In the genomic region with DNA sequence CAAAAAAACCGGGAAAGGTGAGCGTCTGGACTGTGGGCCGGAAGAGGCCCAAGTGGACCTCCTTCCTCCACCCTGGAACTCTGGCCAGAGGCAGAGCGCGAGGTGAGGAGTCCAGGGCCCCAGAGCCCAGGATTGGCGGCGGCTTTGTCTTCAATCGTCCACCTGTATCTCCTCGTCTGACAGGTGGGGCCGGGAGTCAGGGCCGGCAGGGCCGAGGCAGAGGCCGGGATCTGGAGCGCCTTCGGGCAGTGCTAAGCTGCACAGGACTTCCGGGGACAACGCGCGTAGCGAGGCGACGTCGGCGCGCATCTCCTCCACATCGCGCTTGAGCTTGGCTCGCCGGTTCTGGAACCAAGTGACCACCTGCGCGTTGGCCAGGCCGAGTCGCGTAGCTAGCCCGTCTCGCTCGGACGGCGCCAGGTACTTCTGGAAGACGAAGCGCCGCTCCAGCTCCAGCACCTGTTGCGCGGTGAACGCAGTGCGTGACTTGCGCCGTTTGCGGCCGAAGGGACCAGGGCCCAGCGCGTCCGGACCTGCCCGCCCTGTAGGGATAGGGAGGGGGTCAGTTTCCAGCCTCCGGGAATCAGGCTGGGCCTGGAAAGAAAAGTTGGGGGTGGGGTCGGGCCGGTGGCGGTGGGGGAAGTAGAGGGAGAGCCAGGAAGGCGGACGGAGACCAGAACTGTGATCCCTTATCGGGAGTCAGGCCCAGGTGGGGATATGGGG, we compare ENCODE assay signal across 8 cellular contexts. TPM values are rescaled to one million over a fixed set of nuclear protein-coding genes. Genes with fewer than 3 reads are reported as not detected.
DNase-seq lines count a peak whose midpoint lies in the region; ATAC-seq and TF ChIP-seq lines count a peak whose summit lies in the region.

No MANE protein-coding gene starts in this region.

- H3K9me3 ChIP-seq in CD4-positive, alpha-beta T cell (ENCODE audit: control insufficient read depth, low read length): no peaks in the 10 kb centered on the region
- H3K9me3 ChIP-seq in colonic mucosa: no peaks in the 10 kb centered on the region
- H3K9me3 ChIP-seq in mononuclear cell (ENCODE audit: low read depth, low read length): no peaks in the 10 kb centered on the region
- no peaks in the 10 kb centered on the region for H3K9me3 ChIP-seq in aorta (ENCODE audit: control insufficient read depth, low read length)

- peak; percentile 31 for ATAC-seq in CD4-positive, alpha-beta T cell (ENCODE audit: poor library complexity)
- ATAC-seq in aorta (ENCODE audit: low FRiP score) (peak; percentile 41), HG02763 (IDR thresholded peaks at IDR 0.05; ENCODE audit: unreplicated experiment) (no peak), HG02973 (IDR thresholded peaks at IDR 0.05; ENCODE audit: unreplicated experiment) (no peak)

- WGBS in aorta, 2 donors: 2% methylated on average over 61 of the region's 61 CpGs

- peak overlapping the region in 1 of 2 donors; percentile 46 for H3K9ac ChIP-seq in colonic mucosa (ENCODE audit: low read depth in 2 of 2, low read length in 2 of 2)

- POLR2A ChIA-PET in CD4-positive, alpha-beta T cell (lab: Charles Lee): interaction anchor here (0.8 to 4.5 kb wide), 5 partner anchors 9 to 40 kb away, joined by 3 to 21 read pairs (median 3); a partner anchor contains a TSS

- H3K4me3 Mint-ChIP-seq in CD4-positive, alpha-beta T cell: peak overlapping the region; percentile 82

- H3K4me1 Mint-ChIP-seq in CD4-positive, alpha-beta T cell (ENCODE audit: low read depth): peaks cover 46% of the 10 kb centered on the region

- intact Hi-C loops in CD4-positive, alpha-beta T cell (cut with DNase I, micrococcal nuclease): no loop called here
- intact Hi-C loops in colonic mucosa (cut with DNase I): no loop called here
- intact Hi-C loops in aorta (cut with DNase I): no loop called here

- no peaks in the 10 kb centered on the region for H3K9me3 Mint-ChIP-seq in CD4-positive, alpha-beta T cell

- CTCF ChIA-PET in CD4-positive, alpha-beta T cell (lab: Charles Lee): interaction anchor here (0.9 to 1.1 kb wide), 2 partner anchors 12 to 25 kb away, joined by 3 read pairs; a partner anchor contains a TSS

- peaks cover 53% of the 10 kb centered on the region for H3K27me3 ChIP-seq in CD4-positive, alpha-beta T cell (ENCODE audit: control insufficient read depth, insufficient read depth, low read length)
- H3K27me3 ChIP-seq in colonic mucosa (peaks cover 17% of the 10 kb centered on the region), mononuclear cell (ENCODE audit: insufficient read depth, low read length) (peaks cover 60% of the 10 kb centered on the region), aorta (ENCODE audit: control insufficient read depth in 1 of 2, insufficient read depth in 2 of 2, low read length in 1 of 2) (no peaks in the 10 kb centered on the region)

- H3K4me3 ChIP-seq in colonic mucosa (peak overlapping the region; percentile 47), mononuclear cell (ENCODE audit: low read length) (peak overlapping the region; percentile 36), aorta (ENCODE audit: low read length in 2 of 2) (no peak overlapping the region)

- H3K27me3 Mint-ChIP-seq in CD4-positive, alpha-beta T cell: peaks cover 53% of the 10 kb centered on the region

- H3K36me3 ChIP-seq in colonic mucosa (no peaks in the 10 kb centered on the region), aorta (ENCODE audit: control insufficient read depth in 1 of 2, insufficient read depth in 2 of 2, low read length in 1 of 2) (no peaks in the 10 kb centered on the region)

- no peak for DNase-seq in CD4-positive, alpha-beta T cell
- DNase-seq in HT-29 (ENCODE audit: low spot score): peak; percentile 62
- peak; percentile 67 for DNase-seq in colonic mucosa
- DNase-seq in aorta: peak in 1 of 2 donors; percentile 70
- no peak for DNase-seq in NCI-H187 treated with DMSO at 0.1 percent for 48 hours (lab: John Stamatoyannopoulos, UW)

- H3K27ac ChIP-seq in CD4-positive, alpha-beta T cell (ENCODE audit: low read depth, low read length): no peak overlapping the region
- peak overlapping the region; percentile 32 for H3K27ac ChIP-seq in colonic mucosa
- no peak overlapping the region for H3K27ac ChIP-seq in aorta (ENCODE audit: low read depth in 1 of 2, low read length in 2 of 2)

- peaks cover 15% of the 10 kb centered on the region for H3K4me1 ChIP-seq in colonic mucosa
- H3K4me1 ChIP-seq in mononuclear cell (ENCODE audit: insufficient read depth, low read length): peaks cover 41% of the 10 kb centered on the region
- no peaks in the 10 kb centered on the region for H3K4me1 ChIP-seq in aorta (ENCODE audit: control insufficient read depth in 1 of 2, insufficient read depth in 2 of 2, low read length in 2 of 2)

- H3K36me3 Mint-ChIP-seq in CD4-positive, alpha-beta T cell (ENCODE audit: low read depth): peaks cover 15% of the 10 kb centered on the region

- H3K27ac Mint-ChIP-seq in CD4-positive, alpha-beta T cell: no peak overlapping the region

- TF ChIP-seq CTCF in CD4-positive, alpha-beta T cell (IDR thresholded peaks at IDR 0.05): no peak
- TF ChIP-seq CTCF in colonic mucosa (IDR thresholded peaks at IDR 0.05): no peak

RNA-seq across cellular contexts. Expression of a gene that starts 1.5 kb away (rescaled TPM):
- not detected for total RNA-seq in CD4-positive, alpha-beta T cell
- 4.8 and 5.0 TPM in 2 replicates for total RNA-seq in HT-29 (2014; rRNA removed; shearing (Covaris generic))
- under 1 TPM; 0.50 to 0.99 TPM for total RNA-seq in colonic mucosa
- total RNA-seq in mononuclear cell: 0.21 TPM
- total RNA-seq in aorta: under 1 TPM; 0.75 to 0.87 TPM
- polyA plus RNA-seq in aorta: 1 to 10 TPM in 1 of 2 donors, under 1 TPM in 1; 0.88 to 1.7 TPM

RNA-seq across cellular contexts. Expression of a gene that starts 9.6 kb away (rescaled TPM):
- total RNA-seq in CD4-positive, alpha-beta T cell: 10 to 100 TPM; 11.6 to 13.8 TPM
- 17.2 and 20.1 TPM in 2 replicates for total RNA-seq in HT-29 (2014; rRNA removed; shearing (Covaris generic))
- total RNA-seq in colonic mucosa (10 to 100 TPM; 16.1 to 19.9 TPM), mononuclear cell (12.1 TPM), aorta (10 to 100 TPM; 13.3 to 15.9 TPM)
- polyA plus RNA-seq in aorta: 10 to 100 TPM in 1 of 2 donors, 1 to 10 TPM in 1; 8.0 to 17.5 TPM

RNA-seq across cellular contexts. Expression of a gene that starts 15.1 kb away (rescaled TPM):
- 10 to 100 TPM; 20.6 to 26.1 TPM for total RNA-seq in CD4-positive, alpha-beta T cell
- total RNA-seq in HT-29 (2014; rRNA removed; shearing (Covaris generic)): 12.8 and 13.4 TPM in 2 replicates
- total RNA-seq in colonic mucosa (10 to 100 TPM; 23.3 to 25.2 TPM), mononuclear cell (14.0 TPM), aorta (10 to 100 TPM; 19.2 to 29.5 TPM)
- 10 to 100 TPM in 1 of 2 donors, 1 to 10 TPM in 1; 4.0 to 18.4 TPM for polyA plus RNA-seq in aorta

RNA-seq across cellular contexts. Expression of a gene that starts 15.1 kb away (rescaled TPM):
- total RNA-seq in CD4-positive, alpha-beta T cell: 10 to 100 TPM; 10.2 to 12.4 TPM
- 26.7 and 31.9 TPM in 2 replicates for total RNA-seq in HT-29 (2014; rRNA removed; shearing (Covaris generic))
- total RNA-seq in colonic mucosa (10 to 100 TPM; 14.5 to 28.3 TPM), mononuclear cell (8.3 TPM), aorta (10 to 100 TPM; 16.1 to 26.0 TPM)
- 1 to 10 TPM; 3.4 to 9.3 TPM for polyA plus RNA-seq in aorta

RNA-seq across cellular contexts. Expression of a gene that starts 16.3 kb away (rescaled TPM):
- under 1 TPM; 0.14 to 0.30 TPM for total RNA-seq in CD4-positive, alpha-beta T cell
- total RNA-seq in HT-29 (2014; rRNA removed; shearing (Covaris generic)): 0.08 TPM in 1 of 2 replicates, not detected in the other
- total RNA-seq in colonic mucosa (under 1 TPM; 0.12 to 0.40 TPM), mononuclear cell (0.10 TPM), aorta (not detected)
- not detected for polyA plus RNA-seq in aorta

Comparison
In these comparisons a context has a peak if more than half of its experiments do, and no peak if none do; other contexts are left out.
1. ATAC-seq: peak in CD4-positive, alpha-beta T cell (single experiment) and aorta (single experiment); none in HG02763 (single experiment) and HG02973 (single experiment).
2. DNase-seq: peak in HT-29 (single experiment) and colonic mucosa (single experiment); none in CD4-positive, alpha-beta T cell (0 of 10) and NCI-H187 treated with DMSO at 0.1 percent for 48 hours (single experiment).
3. H3K4me3 ChIP-seq: peak in colonic mucosa (single experiment) and mononuclear cell (single experiment); none in aorta (0 of 2).